Comparison of ENCODE assay signal across 10 cellular contexts in genomic region chr14:64137657-64138290, GRCh38.
A peak's percentile ranks its signal among the peaks of the same experiment; 100 is the strongest.
DNase-seq lines count a peak whose midpoint lies in the region; ATAC-seq and TF ChIP-seq lines count a peak whose summit lies in the region.
"Had no signal": no experiment of that assay in that cellular context is flagged by ENCODE, and none has a peak within 500 bp of the region (broad histone marks: within the 10 kb centered on the region; RNA-seq: fewer than 3 reads in every experiment).

No MANE protein-coding gene starts in this region.

- H3K36me3 ChIP-seq in left ventricle myocardium inferior (peaks cover 89% of the 10 kb centered on the region), OCI-LY3 (replicated peaks; ENCODE audit: low read depth, low read length) (no peaks in the 10 kb centered on the region), testis (ENCODE audit: low read depth, missing control alignments) (no peaks in the 10 kb centered on the region)

- 72 to 83% methylated on average over 9 of the region's 9 CpGs for WGBS in testis, 2 donors

- no peak overlapping the region; the same call in 1 of the 2 replicates for H2AFZ ChIP-seq in OCI-LY3 (ENCODE audit: low read depth, low read length)

- no peaks in the 10 kb centered on the region for H3K9me3 ChIP-seq in left ventricle myocardium inferior (replicated peaks)
- H3K9me3 ChIP-seq in OCI-LY3 (ENCODE audit: insufficient read depth, low read length), result no peaks in the 10 kb centered on the region
- H3K9me3 ChIP-seq in testis, result no peaks in the 10 kb centered on the region

- ATAC-seq in HG03442 (IDR thresholded peaks at IDR 0.05; ENCODE audit: unreplicated experiment) (no peak), HG03521 (IDR thresholded peaks at IDR 0.05; ENCODE audit: unreplicated experiment) (no peak)

- no peak for TF ChIP-seq POLR2A in erythroblast (IDR thresholded peaks at IDR 0.05; ENCODE audit: low read length)
- no peak for TF ChIP-seq POLR2A in testis (IDR thresholded peaks at IDR 0.05)

- DNase-seq in left ventricle myocardium inferior (no peak), cardiac septum (ENCODE audit: low spot score) (no peak), erythroblast (lab: John Stamatoyannopoulos, UW) (peak; percentile 26 to 50), testis (peak; percentile 61)
- no peak for DNase-seq in stimulated activated CD4-positive, alpha-beta T cell treated with anti-CD3 and anti-CD28 coated beads, Interleukin-15, amount 100 ng/mL, for 24 hours
- DNase-seq: COR-L47, KG1 had no signal

- TF ChIP-seq CTCF in left ventricle myocardium inferior (IDR thresholded peaks at IDR 0.05; ENCODE audit: borderline replicate concordance) (peak; percentile 44), OCI-LY3 (IDR thresholded peaks at IDR 0.05; ENCODE audit: low read depth, low read length) (peak; percentile 62), testis (IDR thresholded peaks at IDR 0.05) (peak in 1 of 3 experiments; percentile 12)

- H3K27me3 ChIP-seq in left ventricle myocardium inferior (ENCODE audit: low read depth) (no peaks in the 10 kb centered on the region), OCI-LY3 (ENCODE audit: low read depth, low read length) (no peaks in the 10 kb centered on the region), testis (no peaks in the 10 kb centered on the region)

- H3K4me1 ChIP-seq in left ventricle myocardium inferior, result no peaks in the 10 kb centered on the region
- no peaks in the 10 kb centered on the region for H3K4me1 ChIP-seq in OCI-LY3 (ENCODE audit: low read length)
- peaks cover 15% of the 10 kb centered on the region for H3K4me1 ChIP-seq in testis

- no peak overlapping the region for H3K27ac ChIP-seq in left ventricle myocardium inferior (replicated peaks)
- H3K27ac ChIP-seq in OCI-LY3 (ENCODE audit: low read length), result no peak overlapping the region
- no peak overlapping the region for H3K27ac ChIP-seq in testis

- no peaks in the 10 kb centered on the region for H3K79me2 ChIP-seq in OCI-LY3 (ENCODE audit: low read length)

- no peaks in the 10 kb centered on the region for H4K20me1 ChIP-seq in OCI-LY3 (ENCODE audit: insufficient read depth, low read length)

- intact Hi-C loops in left ventricle myocardium inferior (cut with micrococcal nuclease) (no loop called here), cardiac septum (cut with DNase I) (loop anchor here (5.0 kb wide), 1 partner anchor 160 kb away; no protein-coding TSS in a partner anchor), testis (cut with DNase I; ENCODE audit: low total_unique reads) (no loop called here)

- H3K9ac ChIP-seq in OCI-LY3 (ENCODE audit: low read length), result no peak overlapping the region

- H3K4me3 ChIP-seq in left ventricle myocardium inferior (no peak overlapping the region), OCI-LY3 (ENCODE audit: low read length) (no peak overlapping the region), testis (no peak overlapping the region)

- H3K4me2 ChIP-seq in OCI-LY3 (ENCODE audit: low read length), result no peak overlapping the region

Comparison
In these comparisons a context has a peak if more than half of its experiments do, and no peak if none do; other contexts are left out.
1. DNase-seq: peak in erythroblast (2 of 2) and testis (single experiment); none in left ventricle myocardium inferior (single experiment), cardiac septum (single experiment) and stimulated activated CD4-positive, alpha-beta T cell treated with anti-CD3 and anti-CD28 coated beads, Interleukin-15, amount 100 ng/mL, for 24 hours (single experiment).